Comparison of ENCODE assay signal across 8 cellular contexts in genomic region chrX:44872817-44873414, GRCh38. TPM values are rescaled to one million over a fixed set of nuclear protein-coding genes. Genes with fewer than 3 reads are reported as not detected.
DNase-seq lines count a peak whose midpoint lies in the region; ATAC-seq and TF ChIP-seq lines count a peak whose summit lies in the region.

Gene KDM6A (plus strand): TSS chrX:44873188. CDS start chrX:44873552, 364 bp downstream.

- DNase-seq in AG04449 (ENCODE audit: low read depth, low spot score) = peak; percentile 66
- DNase-seq in NCI-H2227 treated with DMSO at 0.1 percent for 48 hours (lab: John Stamatoyannopoulos, UW) = peak; percentile 97
- DNase-seq in activated B cell treated with CpG ODN at 0.5 μM for 24 hours = peak; percentile 83
- peak; percentile 74 to 100 (median 95) for DNase-seq in caudate nucleus (lab: John Stamatoyannopoulos, UW)
- peak; percentile 99 for DNase-seq in immature natural killer cell
- DNase-seq in smooth muscle cell of the brain vasculature (ENCODE audit: low read depth, low spot score) = peak; percentile 98

- peak within 1 kb of the TSS; percentile 88 for H3K27ac Mint-ChIP-seq in activated B cell treated with CpG ODN at 0.5 μM for 24 hours
- peak within 1 kb of the TSS; percentile 94 to 99 (median 98) for H3K27ac Mint-ChIP-seq in immature natural killer cell

- peak; percentile 89 for ATAC-seq in GM18907 (IDR thresholded peaks at IDR 0.05; ENCODE audit: unreplicated experiment)
- ATAC-seq in HG03159 (IDR thresholded peaks at IDR 0.05; ENCODE audit: unreplicated experiment) = peak; percentile 90
- peak; percentile 88 for ATAC-seq in activated B cell treated with CpG ODN at 0.5 μM for 24 hours (ENCODE audit: low read depth)

- CTCF ChIA-PET in AG04449 (lab: Yijun Ruan, JAX) = no interaction called here
- CTCF ChIA-PET in activated B cell treated with CpG ODN at 0.5 μM for 24 hours (lab: Charles Lee) = no interaction called here

- peaks cover 3% of the 10 kb centered on the region for H3K36me3 Mint-ChIP-seq in activated B cell treated with CpG ODN at 0.5 μM for 24 hours (ENCODE audit: low read depth)
- no peaks in the 10 kb centered on the region for H3K36me3 Mint-ChIP-seq in immature natural killer cell

- H3K4me3 Mint-ChIP-seq in activated B cell treated with CpG ODN at 0.5 μM for 24 hours = peak within 1 kb of the TSS; percentile 90
- peak within 1 kb of the TSS; percentile 97 to 99 (median 98) for H3K4me3 Mint-ChIP-seq in immature natural killer cell

- peak within 1 kb of the TSS; percentile 96 for H3K27ac ChIP-seq in caudate nucleus (ENCODE audit: low read depth, low read length)

- H3K27me3 Mint-ChIP-seq in activated B cell treated with CpG ODN at 0.5 μM for 24 hours = no peaks in the 10 kb centered on the region
- peaks cover 11 to 15% (median 12%) of the 10 kb centered on the region in 3 donors for H3K27me3 Mint-ChIP-seq in immature natural killer cell (ENCODE audit: low read depth in 3 of 3)

- intact Hi-C loops in activated B cell treated with CpG ODN at 0.5 μM for 24 hours (cut with micrococcal nuclease) = loop anchor here (1.0 to 5.0 kb wide), 3 partner anchors 34 to 330 kb away; partner anchors contain the start of gene FUNDC1

- no peaks in the 10 kb centered on the region for H3K9me3 Mint-ChIP-seq in activated B cell treated with CpG ODN at 0.5 μM for 24 hours
- H3K9me3 Mint-ChIP-seq in immature natural killer cell = no peaks in the 10 kb centered on the region

- H3K4me1 Mint-ChIP-seq in activated B cell treated with CpG ODN at 0.5 μM for 24 hours (peaks cover 25% of the 10 kb centered on the region), immature natural killer cell (peaks cover 42 to 53% of the 10 kb centered on the region in 2 donors)

- TF ChIP-seq CTCF in AG04449 (IDR thresholded peaks at IDR 0.05; ENCODE audit: insufficient read depth, low read length, missing control alignments) = no peak
- TF ChIP-seq CTCF in activated B cell treated with CpG ODN at 0.5 μM for 24 hours (IDR thresholded peaks at IDR 0.05) = no peak

- POLR2A ChIA-PET in AG04449 (lab: Yijun Ruan, JAX) = interaction anchor here (0.6 to 0.7 kb wide), 2 partner anchors 33 to 498 kb away, joined by 3 read pairs; no protein-coding TSS in a partner anchor
- POLR2A ChIA-PET in activated B cell treated with CpG ODN at 0.5 μM for 24 hours (lab: Charles Lee) = interaction anchor here (0.6 to 1.5 kb wide), 22 partner anchors 9 to 886 kb away, joined by 3 to 9 read pairs (median 4); no protein-coding TSS in a partner anchor

- H3K4me3 ChIP-seq in AG04449 (ENCODE audit: low read depth, low read length) = peak within 1 kb of the TSS; percentile 68

RNA-seq across cellular contexts. Expression of gene KDM6A, which starts in this region (rescaled TPM):
- 32.1 and 36.0 TPM in 2 replicates for total RNA-seq in activated B cell treated with CpG ODN at 0.5 μM for 24 hours
- polyA plus RNA-seq in immature natural killer cell = 10 to 100 TPM in 2 of 3 donors, 1 to 10 TPM in 1; 8.1 to 24.8 (median 14.5) TPM

Comparison
In these comparisons a context has a peak if more than half of its experiments do, and no peak if none do; other contexts are left out.
1. Peak in every context shown above with its lines: DNase-seq, ATAC-seq, H3K4me3 ChIP-seq and H3K27ac ChIP-seq.